In the genomic region with DNA sequence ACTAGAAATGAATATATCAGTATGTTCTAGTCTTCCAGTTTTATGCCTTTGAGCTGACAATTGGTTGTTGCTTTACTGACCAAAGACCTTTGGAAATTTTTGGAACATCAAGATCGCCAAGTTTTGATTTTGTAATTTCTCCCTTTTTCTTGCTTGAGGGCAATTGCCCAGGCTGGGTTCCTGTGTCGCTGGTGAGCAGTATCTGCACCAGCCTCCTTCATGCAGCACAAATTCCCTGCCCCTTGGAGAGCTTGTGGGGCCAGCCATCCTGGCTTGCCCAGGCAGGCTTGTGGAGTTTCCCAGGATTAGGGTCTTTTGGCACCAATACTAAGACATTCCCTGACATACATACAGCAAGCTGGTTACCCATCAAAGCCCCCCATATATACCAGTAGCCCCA, we compare ENCODE assay signal across 18 cellular contexts. TPM values are rescaled to one million over a fixed set of nuclear protein-coding genes. Genes with fewer than 3 reads are reported as not detected.
DNase-seq lines count a peak whose midpoint lies in the region; ATAC-seq and TF ChIP-seq lines count a peak whose summit lies in the region.
"Had no signal": no experiment of that assay in that cellular context is flagged by ENCODE, and none has a peak within 500 bp of the region (broad histone marks: within the 10 kb centered on the region; RNA-seq: fewer than 3 reads in every experiment).

No MANE protein-coding gene starts in this region.

- peak overlapping the region in 1 of 2 experiments; percentile 13 for H3K4ac ChIP-seq in mesenchymal stem cell (ENCODE audit: low read depth in 1 of 2, low read length in 2 of 2)

- H3K18ac ChIP-seq in mesenchymal stem cell (ENCODE audit: low read depth in 1 of 2, low read length in 2 of 2), result no peak overlapping the region

- peaks cover 29% of the 10 kb centered on the region; the same call in 1 of the 2 replicates for H3F3A ChIP-seq in PC-9 (ENCODE audit: insufficient read depth, low read depth)

- intact Hi-C loops in PC-9 (cut with micrococcal nuclease; ENCODE audit: unreplicated experiment), result loop anchor here (5.0 kb wide), 1 partner anchor 35 kb away; a partner anchor contains a TSS
- intact Hi-C loops in transverse colon (cut with DNase I; ENCODE audit: low total_unique reads), result no loop called here

- peaks cover 56% of the 10 kb centered on the region for H3K4me1 ChIP-seq in PC-9 (replicated peaks; ENCODE audit: insufficient read depth)
- peaks cover 17% of the 10 kb centered on the region for H3K4me1 ChIP-seq in mesenchymal stem cell (ENCODE audit: control insufficient read depth, insufficient read depth, low read depth, low read length)
- H3K4me1 ChIP-seq in transverse colon, result peaks cover 0 to 7% (median 4%) of the 10 kb centered on the region in 4 donors

- no peaks in the 10 kb centered on the region for H3K9me2 ChIP-seq in PC-9 (ENCODE audit: insufficient read depth)

- peaks cover 36% of the 10 kb centered on the region for H3K79me1 ChIP-seq in mesenchymal stem cell (replicated peaks; ENCODE audit: low read length, poor library complexity, severe bottlenecking)

- TF ChIP-seq POLR2A in transverse colon (IDR thresholded peaks at IDR 0.05), result no peak

- H2BK12ac ChIP-seq in mesenchymal stem cell (ENCODE audit: low read length in 2 of 2), result no peak overlapping the region

- no peak overlapping the region for H4K8ac ChIP-seq in mesenchymal stem cell (ENCODE audit: low read length)

- H3K27me3 ChIP-seq in PC-9 (ENCODE audit: insufficient read depth, low read depth), result no peaks in the 10 kb centered on the region
- H3K27me3 ChIP-seq in mesenchymal stem cell (ENCODE audit: control insufficient read depth in 1 of 2, insufficient read depth in 1 of 2, low read length in 2 of 2), result no peaks in the 10 kb centered on the region
- no peaks in the 10 kb centered on the region for H3K27me3 ChIP-seq in transverse colon
- H3K27me3 ChIP-seq in WERI-Rb-1 (ENCODE audit: insufficient read depth, low read depth, severe bottlenecking), result no peaks in the 10 kb centered on the region

- no peak overlapping the region for H4K91ac ChIP-seq in mesenchymal stem cell (ENCODE audit: low read length)

- TF ChIP-seq EP300 in transverse colon (IDR thresholded peaks at IDR 0.05; ENCODE audit: low read depth), result no peak

- no peaks in the 10 kb centered on the region for H3K79me2 ChIP-seq in PC-9 (ENCODE audit: low read depth)

- POLR2A ChIA-PET in PC-9 (lab: Charles Lee; ENCODE audit: unreplicated experiment), result interaction anchor here (1.5 kb wide), 1 partner anchor 37 kb away, joined by 9 read pairs; no protein-coding TSS in a partner anchor

- no peaks in the 10 kb centered on the region for H4K20me1 ChIP-seq in PC-9 (ENCODE audit: insufficient read depth)

- ATAC-seq in HG02884 (IDR thresholded peaks at IDR 0.05; ENCODE audit: unreplicated experiment), result no peak
- ATAC-seq: HCT116, Panc1 had no signal

- CTCF ChIA-PET in PC-9 (lab: Charles Lee), result no interaction called here

- DNase-seq in PC-9 (no peak), coronary artery (ENCODE audit: low spot score) (peak; percentile 60), mesenchymal stem cell (no peak), transverse colon (no peak), WERI-Rb-1 (no peak), GM19238 (ENCODE audit: insufficient read length, low spot score) (no peak)
- DNase-seq: AML-193; CD4-positive, CD25-positive, alpha-beta regulatory T cell; KBM-7; NCI-H1092; NCI-H1694; NCI-H2107; NCI-H748 treated with DMSO at 0.1 percent for 48 hours; SHP77 had no signal

- H2BK5ac ChIP-seq in mesenchymal stem cell (ENCODE audit: low read depth, low read length, poor library complexity, severe bottlenecking), result no peak overlapping the region

- H3K27ac ChIP-seq in PC-9 (peak overlapping the region; percentile 45), coronary artery (peak overlapping the region; percentile 30 to 45), mesenchymal stem cell (ENCODE audit: low read length, poor library complexity, severe bottlenecking) (peak overlapping the region; percentile 16), transverse colon (peak overlapping the region in 3 of 4 donors; percentile 80 to 91 (median 86)), WERI-Rb-1 (no peak overlapping the region)
- H3K27ac ChIP-seq: GM23248 had no signal

- H3K4me2 ChIP-seq in PC-9 (peak overlapping the region; percentile 50; the same call in 1 of the 2 replicates), mesenchymal stem cell (ENCODE audit: low read length, poor library complexity, severe bottlenecking) (no peak overlapping the region)

- H3K36me3 ChIP-seq in PC-9 (ENCODE audit: low read depth) (no peaks in the 10 kb centered on the region), mesenchymal stem cell (ENCODE audit: control insufficient read depth in 1 of 2, insufficient read depth in 2 of 2, low read depth in 1 of 2, low read length in 2 of 2) (peaks cover 55 to 63% of the 10 kb centered on the region in 2 experiments), transverse colon (peaks cover 0 to 10% (median 0%) of the 10 kb centered on the region in 4 donors), WERI-Rb-1 (no peaks in the 10 kb centered on the region)

- H3K23ac ChIP-seq in mesenchymal stem cell (ENCODE audit: low read length in 2 of 2), result no peak overlapping the region

- H2AFZ ChIP-seq in PC-9 (no peak overlapping the region), mesenchymal stem cell (ENCODE audit: low read depth, low read length) (no peak overlapping the region)
- H2AFZ ChIP-seq: GM23248 had no signal

- H2BK15ac ChIP-seq in mesenchymal stem cell (ENCODE audit: low read depth, poor library complexity, severe bottlenecking), result no peak overlapping the region

- TF ChIP-seq CTCF in PC-9 (conservative IDR thresholded peaks at IDR 0.05) (no peak), coronary artery (IDR thresholded peaks at IDR 0.05) (no peak), transverse colon (IDR thresholded peaks at IDR 0.05) (no peak), WERI-Rb-1 (IDR thresholded peaks at IDR 0.05; ENCODE audit: low read depth, low read length) (no peak)

- H3K9me3 ChIP-seq in PC-9 (ENCODE audit: insufficient read depth, low read depth) (0 out of 2 replicates have a peak, but pooled peaks cover 6% of the 10 kb centered on the region), mesenchymal stem cell (ENCODE audit: control insufficient read depth, low read length) (no peaks in the 10 kb centered on the region), transverse colon (no peaks in the 10 kb centered on the region), WERI-Rb-1 (ENCODE audit: severe bottlenecking) (no peaks in the 10 kb centered on the region)

- H3K14ac ChIP-seq in mesenchymal stem cell (ENCODE audit: low read length in 2 of 2), result no peak overlapping the region

- H2AK5ac ChIP-seq in mesenchymal stem cell (ENCODE audit: low read length, severe bottlenecking), result no peak overlapping the region

- no TSS peak for BruUV-seq in PC-9 (replicated peaks; lab: Mats Ljungman, UMichigan)

- no peak overlapping the region for H3K9ac ChIP-seq in mesenchymal stem cell (ENCODE audit: low read length)
- H3K9ac ChIP-seq: GM23248 had no signal

- in situ Hi-C loops in transverse colon (cut with MboI; ENCODE audit: low pct_ligation_motif_present in 1 of 4, low pct_unique_long_range_greater_than_20kb in 1 of 4, low sequenced_read_pairs in 3 of 4), result no loop called here

- no peak overlapping the region for H2BK120ac ChIP-seq in mesenchymal stem cell (ENCODE audit: low read depth, low read length)

- WGBS in mesenchymal stem cell, result 99% methylated on average over 2 of the region's 2 CpGs
- 81 to 88% methylated on average over 1 to 2 of the region's 2 CpGs for WGBS in transverse colon (ENCODE audit: low coverage in 1 of 2), 2 donors

- H3K4me3 ChIP-seq in PC-9 (no peak overlapping the region), coronary artery (no peak overlapping the region), mesenchymal stem cell (ENCODE audit: insufficient read depth in 1 of 2, low read depth in 1 of 2, low read length in 2 of 2) (no peak overlapping the region), transverse colon (no peak overlapping the region), WERI-Rb-1 (ENCODE audit: low read depth, low read length) (no peak overlapping the region)
- H3K4me3 ChIP-seq: GM23248 had no signal

RNA-seq across cellular contexts. Expression of a gene that starts 37.9 kb away (rescaled TPM):
- total RNA-seq in PC-9 (2021), result 38.4 and 53.3 TPM in 2 replicates
- 13.5 TPM for polyA plus RNA-seq in mesenchymal stem cell (2013, experiment 1 of 2)
- polyA plus RNA-seq in mesenchymal stem cell (2013, experiment 2 of 2), result 14.5 TPM
- 10 to 100 TPM; 11.9 to 70.5 (median 48.2) TPM for total RNA-seq in transverse colon
